18 cellular contexts compared by ENCODE assay signal in the genomic region with DNA sequence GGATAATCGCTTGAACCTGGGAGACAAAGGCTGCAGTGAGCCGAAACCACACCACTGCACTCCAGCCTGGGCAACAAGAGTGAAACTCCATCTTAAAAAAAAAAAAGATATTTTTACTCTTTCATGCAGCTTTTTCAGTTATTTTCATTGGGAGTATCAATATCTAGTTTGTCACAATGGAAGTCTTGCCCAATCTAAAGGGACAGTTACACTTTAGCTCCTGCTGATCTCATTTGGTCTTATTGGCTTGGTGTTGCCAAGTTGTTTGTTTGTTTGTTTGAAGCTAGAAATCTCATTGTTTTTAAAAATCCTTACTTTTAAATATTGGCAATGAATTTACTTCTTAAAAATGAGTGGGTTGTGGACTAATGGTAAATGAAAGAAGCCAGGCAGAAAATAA. TPM values are rescaled to one million over a fixed set of nuclear protein-coding genes. Genes with fewer than 3 reads are reported as not detected.
DNase-seq lines count a peak whose midpoint lies in the region; ATAC-seq and TF ChIP-seq lines count a peak whose summit lies in the region.
"Had no signal": no experiment of that assay in that cellular context is flagged by ENCODE, and none has a peak within 500 bp of the region (broad histone marks: within the 10 kb centered on the region; RNA-seq: fewer than 3 reads in every experiment).

No MANE protein-coding gene starts in this region.

- no peak overlapping the region for H3K4me3 ChIP-seq in A673 (ENCODE audit: low read depth, low read length, poor library complexity, severe bottlenecking)
- H3K4me3 ChIP-seq: HAP-1 had no signal

- H3K9me3 ChIP-seq in A673 (ENCODE audit: low read depth, low read length, poor library complexity, severe bottlenecking) = no peaks in the 10 kb centered on the region
- H3K9me3 ChIP-seq: HAP-1 had no signal

- TF ChIP-seq CTCF in A673 (conservative IDR thresholded peaks at IDR 0.05; ENCODE audit: low read depth, low read length) (no peak), endothelial cell (IDR thresholded peaks at IDR 0.05; ENCODE audit: unreplicated experiment) (no peak)

- peaks cover 80% of the 10 kb centered on the region for H3K36me3 ChIP-seq in A673 (ENCODE audit: insufficient read depth, low read length, poor library complexity, severe bottlenecking)

- BruUV-seq in A673 (replicated peaks; lab: Mats Ljungman, UMichigan) = no TSS peak

- no peaks in the 10 kb centered on the region for H3K27me3 Mint-ChIP-seq in activated T-helper 2 cell treated with anti-CD3 and anti-CD28 coated beads, Interferon-gamma antibody, Interleukin-2, Interleukin-4, amounts not matched to agents 10 μg/mL and 5 μg/mL and 100 μg/mL, durations not matched to agents 14 hours and 24 hours and 36 hours (ENCODE audit: low read depth)
- no peaks in the 10 kb centered on the region for H3K27me3 Mint-ChIP-seq in memory B cell
- no peaks in the 10 kb centered on the region for H3K27me3 Mint-ChIP-seq in endothelial cell (ENCODE audit: unreplicated experiment)
- H3K27me3 Mint-ChIP-seq: CD4-positive, alpha-beta memory T cell had no signal

- ATAC-seq in memory B cell (ENCODE audit: low read depth) = no peak
- ATAC-seq in stimulated activated effector memory CD8-positive, alpha-beta T cell treated with anti-CD3 and anti-CD28 coated beads, Interleukin-12 subunit alpha, Interleukin-12 subunit beta, amount 100 ng/mL, for 72 hours = no peak

- in situ Hi-C loops in G401 (cut with HindIII; ENCODE audit: low sequenced_read_pairs) = no loop called here

- no peak overlapping the region for H3K4me3 Mint-ChIP-seq in activated T-helper 2 cell treated with anti-CD3 and anti-CD28 coated beads, Interferon-gamma antibody, Interleukin-2, Interleukin-4, amounts not matched to agents 10 μg/mL and 5 μg/mL and 100 μg/mL, durations not matched to agents 14 hours and 24 hours and 36 hours (ENCODE audit: low read depth)
- H3K4me3 Mint-ChIP-seq in memory B cell = no peak overlapping the region
- H3K4me3 Mint-ChIP-seq in stimulated activated effector memory CD8-positive, alpha-beta T cell treated with anti-CD3 and anti-CD28 coated beads, Interleukin-12 subunit alpha, Interleukin-12 subunit beta, amount 100 ng/mL, for 72 hours = no peak overlapping the region
- no peak overlapping the region for H3K4me3 Mint-ChIP-seq in endothelial cell (ENCODE audit: unreplicated experiment)
- H3K4me3 Mint-ChIP-seq: CD4-positive, alpha-beta memory T cell had no signal

- H3K27me3 ChIP-seq in A673 (replicated peaks; ENCODE audit: insufficient read depth, low read depth, low read length, poor library complexity) = no peaks in the 10 kb centered on the region

- no peaks in the 10 kb centered on the region for H3K9me3 Mint-ChIP-seq in activated T-helper 2 cell treated with anti-CD3 and anti-CD28 coated beads, Interferon-gamma antibody, Interleukin-2, Interleukin-4, amounts not matched to agents 10 μg/mL and 5 μg/mL and 100 μg/mL, durations not matched to agents 14 hours and 24 hours and 36 hours
- no peaks in the 10 kb centered on the region for H3K9me3 Mint-ChIP-seq in memory B cell
- no peaks in the 10 kb centered on the region for H3K9me3 Mint-ChIP-seq in stimulated activated effector memory CD8-positive, alpha-beta T cell treated with anti-CD3 and anti-CD28 coated beads, Interleukin-12 subunit alpha, Interleukin-12 subunit beta, amount 100 ng/mL, for 72 hours
- H3K9me3 Mint-ChIP-seq in endothelial cell (ENCODE audit: unreplicated experiment) = no peaks in the 10 kb centered on the region
- H3K9me3 Mint-ChIP-seq: CD4-positive, alpha-beta memory T cell had no signal

- H3K4me1 Mint-ChIP-seq in activated T-helper 2 cell treated with anti-CD3 and anti-CD28 coated beads, Interferon-gamma antibody, Interleukin-2, Interleukin-4, amounts not matched to agents 10 μg/mL and 5 μg/mL and 100 μg/mL, durations not matched to agents 14 hours and 24 hours and 36 hours (ENCODE audit: low read depth) = peaks cover 29% of the 10 kb centered on the region
- H3K4me1 Mint-ChIP-seq in memory B cell (peaks cover 13% of the 10 kb centered on the region), endothelial cell (ENCODE audit: unreplicated experiment) (no peaks in the 10 kb centered on the region)
- peaks cover 19% of the 10 kb centered on the region for H3K4me1 Mint-ChIP-seq in stimulated activated effector memory CD8-positive, alpha-beta T cell treated with anti-CD3 and anti-CD28 coated beads, Interleukin-12 subunit alpha, Interleukin-12 subunit beta, amount 100 ng/mL, for 72 hours

- no peak overlapping the region for H3K27ac ChIP-seq in A673 (ENCODE audit: low read depth, low read length, poor library complexity, severe bottlenecking)

- H3K27ac Mint-ChIP-seq in activated T-helper 2 cell treated with anti-CD3 and anti-CD28 coated beads, Interferon-gamma antibody, Interleukin-2, Interleukin-4, amounts not matched to agents 10 μg/mL and 5 μg/mL and 100 μg/mL, durations not matched to agents 14 hours and 24 hours and 36 hours = peak overlapping the region; percentile 5
- H3K27ac Mint-ChIP-seq in memory B cell = peak overlapping the region; percentile 12
- H3K27ac Mint-ChIP-seq in stimulated activated effector memory CD8-positive, alpha-beta T cell treated with anti-CD3 and anti-CD28 coated beads, Interleukin-12 subunit alpha, Interleukin-12 subunit beta, amount 100 ng/mL, for 72 hours = peak overlapping the region; percentile 59
- no peak overlapping the region for H3K27ac Mint-ChIP-seq in endothelial cell (ENCODE audit: unreplicated experiment)

- DNase-seq in LHCN-M2 (ENCODE audit: low read depth) (peak; percentile 24), memory B cell (ENCODE audit: low spot score in 2 of 2) (no peak), G401 (ENCODE audit: low spot score) (no peak), NCI-H1436 treated with DMSO at 0.1 percent for 48 hours (lab: John Stamatoyannopoulos, UW) (no peak), A673 (ENCODE audit: low spot score) (no peak), endothelial cell (ENCODE audit: low spot score) (no peak)
- DNase-seq in activated T-helper 2 cell treated with anti-CD3 and anti-CD28 coated beads, Interferon-gamma antibody, Interleukin-2, Interleukin-4, amounts not matched to agents 10 μg/mL and 5 μg/mL and 100 μg/mL, durations not matched to agents 14 hours and 24 hours and 36 hours (ENCODE audit: low spot score) = no peak
- DNase-seq in stimulated activated effector memory CD8-positive, alpha-beta T cell treated with anti-CD3 and anti-CD28 coated beads, Interleukin-12 subunit alpha, Interleukin-12 subunit beta, amount 100 ng/mL, for 72 hours (ENCODE audit: low spot score in 2 of 2) = no peak
- DNase-seq: Calu3; CD4-positive, alpha-beta memory T cell; DMS53; MM.1S; NCI-H1105; NCI-H1694 treated with DMSO at 0.1 percent for 48 hours; NCI-H2107; NCI-H226; NCI-H526 had no signal

- no peaks in the 10 kb centered on the region for H3K4me1 ChIP-seq in A673 (ENCODE audit: insufficient read depth, low read length, poor library complexity, severe bottlenecking)
- H3K4me1 ChIP-seq: HAP-1 had no signal

- H3K36me3 Mint-ChIP-seq in activated T-helper 2 cell treated with anti-CD3 and anti-CD28 coated beads, Interferon-gamma antibody, Interleukin-2, Interleukin-4, amounts not matched to agents 10 μg/mL and 5 μg/mL and 100 μg/mL, durations not matched to agents 14 hours and 24 hours and 36 hours (ENCODE audit: low read depth) = peaks cover 81% of the 10 kb centered on the region
- H3K36me3 Mint-ChIP-seq in memory B cell (peaks cover 54% of the 10 kb centered on the region), endothelial cell (ENCODE audit: low read depth, unreplicated experiment) (peaks cover 37% of the 10 kb centered on the region)
- H3K36me3 Mint-ChIP-seq in stimulated activated effector memory CD8-positive, alpha-beta T cell treated with anti-CD3 and anti-CD28 coated beads, Interleukin-12 subunit alpha, Interleukin-12 subunit beta, amount 100 ng/mL, for 72 hours = peaks cover 93% of the 10 kb centered on the region

- POLR2A ChIA-PET in A673 (lab: Charles Lee; ENCODE audit: low non-redundant PET) = no interaction called here

- intact Hi-C loops in activated T-helper 2 cell treated with anti-CD3 and anti-CD28 coated beads, Interferon-gamma antibody, Interleukin-2, Interleukin-4, amounts not matched to agents 10 μg/mL and 5 μg/mL and 100 μg/mL, durations not matched to agents 14 hours and 24 hours and 36 hours (cut with micrococcal nuclease) = no loop called here
- intact Hi-C loops in A673 (cut with micrococcal nuclease; ENCODE audit: unreplicated experiment) = no loop called here

- CTCF ChIA-PET in A673 (lab: Charles Lee) = no interaction called here

RNA-seq across cellular contexts. Expression of a gene that starts 24.7 kb away (rescaled TPM):
- total RNA-seq in LHCN-M2 (2014; rRNA removed) (28.5 and 30.7 TPM in 2 replicates), A673 (2021) (34.5 and 37.3 TPM in 2 replicates), endothelial cell (ENCODE audit: unreplicated experiment) (14.8 TPM)
- polyA plus RNA-seq in LHCN-M2 (2012) = 2.5 TPM
- 30.0 and 31.8 TPM in 2 replicates for total RNA-seq in activated T-helper 2 cell treated with anti-CD3 and anti-CD28 coated beads, Interferon-gamma antibody, Interleukin-2, Interleukin-4, amounts not matched to agents 10 μg/mL and 5 μg/mL and 100 μg/mL, durations not matched to agents 14 hours and 24 hours and 36 hours
- total RNA-seq in G401 (2014; rRNA removed; shearing (Covaris generic)) = 4.9 and 18.3 TPM in 2 replicates

RNA-seq across cellular contexts. Expression of a gene that starts 55.1 kb away (rescaled TPM):
- total RNA-seq in LHCN-M2 (2014; rRNA removed) (164 and 179 TPM in 2 replicates), A673 (2021) (222 and 275 TPM in 2 replicates), endothelial cell (ENCODE audit: unreplicated experiment) (131 TPM)
- polyA plus RNA-seq in LHCN-M2 (2012) = 44.1 TPM
- 344 TPM in 2 replicates for total RNA-seq in activated T-helper 2 cell treated with anti-CD3 and anti-CD28 coated beads, Interferon-gamma antibody, Interleukin-2, Interleukin-4, amounts not matched to agents 10 μg/mL and 5 μg/mL and 100 μg/mL, durations not matched to agents 14 hours and 24 hours and 36 hours
- total RNA-seq in G401 (2014; rRNA removed; shearing (Covaris generic)) = 108 and 182 TPM in 2 replicates

RNA-seq across cellular contexts. Expression of a gene that starts 55.2 kb away (rescaled TPM):
- total RNA-seq in LHCN-M2 (2014; rRNA removed) (9.7 and 18.1 TPM in 2 replicates), A673 (2021) (24.3 and 26.2 TPM in 2 replicates), endothelial cell (ENCODE audit: unreplicated experiment) (23.1 TPM)
- polyA plus RNA-seq in LHCN-M2 (2012) = 5.3 TPM
- total RNA-seq in activated T-helper 2 cell treated with anti-CD3 and anti-CD28 coated beads, Interferon-gamma antibody, Interleukin-2, Interleukin-4, amounts not matched to agents 10 μg/mL and 5 μg/mL and 100 μg/mL, durations not matched to agents 14 hours and 24 hours and 36 hours = 19.3 and 21.2 TPM in 2 replicates
- 10.7 and 21.2 TPM in 2 replicates for total RNA-seq in G401 (2014; rRNA removed; shearing (Covaris generic))
